ENCODE assay signal across 22 cellular contexts in the genomic region with DNA sequence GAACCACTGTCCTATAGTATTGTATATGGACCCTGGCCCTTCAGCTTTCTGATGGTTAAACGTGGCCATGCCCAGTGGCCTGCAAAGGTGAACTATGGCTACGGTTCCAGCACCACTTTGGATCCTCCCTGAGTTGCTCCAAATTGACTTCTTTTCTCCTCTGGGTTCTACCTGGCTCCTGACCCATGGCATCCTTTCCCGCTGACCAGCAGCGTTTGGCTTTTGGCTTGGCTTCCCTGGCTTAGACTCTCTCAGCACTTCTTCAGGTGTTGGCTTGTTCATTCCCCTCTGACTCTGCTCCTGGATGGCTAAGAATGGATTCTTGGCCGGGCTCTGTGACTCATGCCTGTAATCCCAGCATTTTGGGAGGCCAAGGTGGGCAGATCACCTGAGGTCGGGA.
DNase-seq lines count a peak whose midpoint lies in the region; ATAC-seq and TF ChIP-seq lines count a peak whose summit lies in the region.
"Had no signal": no experiment of that assay in that cellular context is flagged by ENCODE, and none has a peak within 500 bp of the region (broad histone marks: within the 10 kb centered on the region; RNA-seq: fewer than 3 reads in every experiment).

No MANE protein-coding gene starts in this region.

- H2AFZ ChIP-seq in IMR-90 (replicated peaks; ENCODE audit: low read length, poor library complexity) (no peak overlapping the region), trophoblast cell (ENCODE audit: insufficient read depth, low read length, poor library complexity) (no peak overlapping the region)

- in situ Hi-C loops in IMR-90 (cut with MboI; ENCODE audit: low sequenced_read_pairs), result no loop called here

- H3K14ac ChIP-seq in IMR-90 (replicated peaks; ENCODE audit: low read depth, low read length), result no peak overlapping the region
- H3K14ac ChIP-seq in trophoblast cell (ENCODE audit: low read length), result no peak overlapping the region

- H3K9ac ChIP-seq in IMR-90 (ENCODE audit: low read depth, low read length) (no peak overlapping the region), trophoblast cell (ENCODE audit: low read length) (no peak overlapping the region)
- H3K9ac ChIP-seq: BLaER1 had no signal

- peaks cover 8% of the 10 kb centered on the region; the same call in 1 of the 2 replicates for H3K27me3 ChIP-seq in IMR-90 (ENCODE audit: control insufficient read depth, insufficient read depth, low read length)
- no peaks in the 10 kb centered on the region for H3K27me3 ChIP-seq in trophoblast cell (ENCODE audit: insufficient read depth, low read length)
- H3K27me3 ChIP-seq: BE2C, BLaER1 had no signal

- H4K5ac ChIP-seq in IMR-90 (ENCODE audit: low read depth, low read length), result no peak overlapping the region

- TF ChIP-seq CTCF in IMR-90 (conservative IDR thresholded peaks at IDR 0.05; ENCODE audit: low read depth, low read length), result no peak

- H4K91ac ChIP-seq in IMR-90 (ENCODE audit: insufficient read depth, low read depth, low read length) (no peak overlapping the region), trophoblast cell (ENCODE audit: low read depth, low read length) (no peak overlapping the region)

- peaks cover 3% of the 10 kb centered on the region; the same call in 1 of the 2 replicates for H4K20me1 ChIP-seq in IMR-90 (ENCODE audit: insufficient read depth, low read length)
- H4K20me1 ChIP-seq: BLaER1 had no signal

- H2BK120ac ChIP-seq in IMR-90 (ENCODE audit: low read depth, low read length) (no peak overlapping the region), trophoblast cell (ENCODE audit: insufficient read depth, low read length, poor library complexity) (no peak overlapping the region)

- dilution Hi-C loops in IMR-90 (cut with HindIII; ENCODE audit: low sequenced_read_pairs, unreplicated experiment), result no loop called here

- H3K4me3 ChIP-seq in IMR-90 (ENCODE audit: insufficient read depth, low read depth, low read length), result no peak overlapping the region
- H3K4me3 ChIP-seq in trophoblast cell (ENCODE audit: low read depth, low read length), result no peak overlapping the region
- H3K4me3 ChIP-seq: BLaER1 had no signal

- CTCF ChIA-PET in IMR-90 (lab: Yijun Ruan, JAX), result interaction anchor here (0.7 kb wide), 1 partner anchor 8 kb away, joined by 4 read pairs; no protein-coding TSS in a partner anchor

- H2BK5ac ChIP-seq in IMR-90 (ENCODE audit: low read depth, low read length, poor library complexity, severe bottlenecking) (no peak overlapping the region), trophoblast cell (ENCODE audit: low read depth, low read length, poor library complexity) (no peak overlapping the region)

- H3K4me1 ChIP-seq in IMR-90 (ENCODE audit: control insufficient read depth, insufficient read depth, low read length) (peaks cover 4% of the 10 kb centered on the region), trophoblast cell (ENCODE audit: control insufficient read depth in 1 of 2, insufficient read depth in 2 of 2, low read length in 2 of 2) (peaks cover 0 to 6% of the 10 kb centered on the region in 2 experiments)
- H3K4me1 ChIP-seq: BE2C had no signal

- no peak overlapping the region for H3K23ac ChIP-seq in IMR-90 (ENCODE audit: low read depth, low read length)
- H3K23ac ChIP-seq in trophoblast cell (ENCODE audit: low read length), result no peak overlapping the region

- whole genome bisulfite sequencing in IMR-90 (ENCODE audit: extremely low coverage in 2 of 2, insufficient read length in 1 of 2), 2 experiments, result 100% methylated on average over 2 of the region's 6 CpGs; no CpG with 5 or more reads in 1 of the 2 experiments
- no CpG with 5 or more reads among the region's 6 CpGs for WGBS in trophoblast cell (ENCODE audit: extremely low coverage, insufficient coverage, insufficient read length)

- H3K18ac ChIP-seq in IMR-90 (ENCODE audit: low read depth, low read length) (no peak overlapping the region), trophoblast cell (ENCODE audit: low read length) (no peak overlapping the region)

- H3K4me1 Mint-ChIP-seq in activated CD4-positive, alpha-beta T cell treated with anti-CD3 and anti-CD28 coated beads, Interleukin-2, amount 10 ng/mL, durations not matched to agents 24 days and 14 days, result no peaks in the 10 kb centered on the region
- H3K4me1 Mint-ChIP-seq: CD14-positive monocyte; CD4-positive, alpha-beta memory T cell; CD4-positive, CD25-positive, alpha-beta regulatory T cell; CD8-positive, alpha-beta memory T cell had no signal

- H4K8ac ChIP-seq in IMR-90 (ENCODE audit: low read depth in 2 of 2, low read length in 2 of 2) (no peak overlapping the region), trophoblast cell (ENCODE audit: low read depth, low read length) (no peak overlapping the region)

- no peak overlapping the region; the same call in 1 of the 2 replicates for H3K4ac ChIP-seq in IMR-90 (ENCODE audit: low read depth, low read length)
- H3K4ac ChIP-seq in trophoblast cell (ENCODE audit: low read depth, low read length), result no peak overlapping the region

- peaks cover 9% of the 10 kb centered on the region; the same call in 1 of the 2 replicates for H3K9me1 ChIP-seq in IMR-90 (ENCODE audit: insufficient read depth, low read length)

- no peaks in the 10 kb centered on the region for H3K79me2 ChIP-seq in trophoblast cell (ENCODE audit: control insufficient read depth, insufficient read depth, low read length, poor library complexity)

- H3K27ac ChIP-seq in IMR-90 (ENCODE audit: insufficient read depth, low read length), result no peak overlapping the region
- no peak overlapping the region for H3K27ac ChIP-seq in trophoblast cell (ENCODE audit: low read depth, low read length)
- H3K27ac ChIP-seq: BLaER1 had no signal

- BruUV-seq in IMR-90 (replicated peaks; lab: Mats Ljungman, UMichigan), result no TSS peak

- H2AK5ac ChIP-seq in IMR-90 (ENCODE audit: low read depth, low read length), result peak overlapping the region; percentile 16; the same call in 1 of the 2 replicates
- no peak overlapping the region for H2AK5ac ChIP-seq in trophoblast cell (ENCODE audit: low read length)

- no peak for ATAC-seq in IMR-90 (ENCODE audit: low read depth)
- ATAC-seq in HG02759 (IDR thresholded peaks at IDR 0.05; ENCODE audit: unreplicated experiment), result no peak

- no peak for TF ChIP-seq POLR2A in IMR-90 (IDR thresholded peaks at IDR 0.05; ENCODE audit: low read depth, low read length)

- H3K27me3 Mint-ChIP-seq in activated CD4-positive, alpha-beta T cell treated with anti-CD3 and anti-CD28 coated beads, Interleukin-2, amount 10 ng/mL, durations not matched to agents 24 days and 14 days, result peaks cover 10% of the 10 kb centered on the region
- H3K27me3 Mint-ChIP-seq: CD4-positive, CD25-positive, alpha-beta regulatory T cell had no signal

- peak overlapping the region; percentile 17 for H2BK12ac ChIP-seq in trophoblast cell (ENCODE audit: low read length)

- H3K4me2 ChIP-seq in IMR-90 (ENCODE audit: low read depth, low read length) (no peak overlapping the region), trophoblast cell (ENCODE audit: low read length) (no peak overlapping the region)
- H3K4me2 ChIP-seq: BLaER1 had no signal

- no peak overlapping the region for H4K12ac ChIP-seq in trophoblast cell (ENCODE audit: low read depth, low read length)

- H3K36me3 Mint-ChIP-seq in activated CD4-positive, alpha-beta T cell treated with anti-CD3 and anti-CD28 coated beads, Interleukin-2, amount 10 ng/mL, durations not matched to agents 24 days and 14 days (ENCODE audit: low read depth), result no peaks in the 10 kb centered on the region
- H3K36me3 Mint-ChIP-seq: CD14-positive monocyte; CD4-positive, alpha-beta memory T cell; CD4-positive, CD25-positive, alpha-beta regulatory T cell; CD8-positive, alpha-beta memory T cell had no signal

- TF ChIP-seq RAD21 in IMR-90 (IDR thresholded peaks at IDR 0.05; ENCODE audit: low read length), result no peak

- POLR2A ChIA-PET in IMR-90 (lab: Charles Lee; ENCODE audit: unreplicated experiment), result no interaction called here

- no peak overlapping the region for H2AK9ac ChIP-seq in IMR-90 (replicated peaks; ENCODE audit: low read depth, low read length, poor library complexity)

- no peak overlapping the region for H2BK15ac ChIP-seq in IMR-90 (ENCODE audit: low read depth, low read length)

- H3K27ac Mint-ChIP-seq in activated CD4-positive, alpha-beta T cell treated with anti-CD3 and anti-CD28 coated beads, Interleukin-2, amount 10 ng/mL, durations not matched to agents 24 days and 14 days, result no peak overlapping the region
- H3K27ac Mint-ChIP-seq: CD14-positive monocyte; CD4-positive, alpha-beta memory T cell; CD4-positive, CD25-positive, alpha-beta regulatory T cell; CD8-positive, alpha-beta memory T cell had no signal

- intact Hi-C loops in IMR-90 (cut with micrococcal nuclease), result no loop called here
- intact Hi-C loops in activated CD4-positive, alpha-beta T cell treated with anti-CD3 and anti-CD28 coated beads, Interleukin-2, amount 10 ng/mL, durations not matched to agents 24 days and 14 days (cut with micrococcal nuclease), result no loop called here

- no peak overlapping the region for H3K4me3 Mint-ChIP-seq in activated CD4-positive, alpha-beta T cell treated with anti-CD3 and anti-CD28 coated beads, Interleukin-2, amount 10 ng/mL, durations not matched to agents 24 days and 14 days
- H3K4me3 Mint-ChIP-seq: CD14-positive monocyte; CD4-positive, alpha-beta memory T cell; CD4-positive, CD25-positive, alpha-beta regulatory T cell; CD8-positive, alpha-beta memory T cell had no signal

- H3K36me3 ChIP-seq in IMR-90 (ENCODE audit: control insufficient read depth, insufficient read depth, low read length) (no peaks in the 10 kb centered on the region), trophoblast cell (ENCODE audit: control insufficient read depth in 1 of 2, insufficient read depth in 2 of 2, low read length in 2 of 2) (no peaks in the 10 kb centered on the region)
- H3K36me3 ChIP-seq: BE2C, BLaER1 had no signal

- DNase-seq in IMR-90 (no peak), islet precursor cell (peak; percentile 17), trophoblast cell (no peak), MV-4-11 (lab: John Stamatoyannopoulos, UW) (no peak)
- no peak for DNase-seq in stimulated activated CD4-positive, alpha-beta T cell treated with anti-CD3 and anti-CD28 coated beads, Interleukin-1b, Interleukin-23, amount 100 ng/mL, for 48 hours
- DNase-seq in activated CD4-positive, alpha-beta T cell treated with anti-CD3 and anti-CD28 coated beads, Interleukin-2, amount 10 ng/mL, durations not matched to agents 24 days and 14 days, result no peak
- DNase-seq: 8988T; ACHN; BE2C; C1 segment of cervical spinal cord; CD4-positive, alpha-beta memory T cell; CD4-positive, CD25-positive, alpha-beta regulatory T cell; CD8-positive, alpha-beta memory T cell; COR-L47; DMS 273 treated with DMSO at 0.1 percent for 48 hours; DMS153; DMS53; DMS79; GF-D8 had no signal

- H3K9me3 ChIP-seq in IMR-90 (ENCODE audit: control insufficient read depth, insufficient read depth, low read length), result no peaks in the 10 kb centered on the region
- peaks cover 1% of the 10 kb centered on the region for H3K9me3 ChIP-seq in trophoblast cell (ENCODE audit: insufficient read depth, low read depth, low read length)
- H3K9me3 ChIP-seq: BE2C, BLaER1 had no signal

- H3K56ac ChIP-seq in IMR-90 (ENCODE audit: extremely low read depth, insufficient read depth, low read length), result no peak overlapping the region

- H3K79me1 ChIP-seq in IMR-90 (ENCODE audit: low read depth in 1 of 2, low read length in 2 of 2), result no peaks in the 10 kb centered on the region
- H3K79me1 ChIP-seq in trophoblast cell (ENCODE audit: low read length), result no peaks in the 10 kb centered on the region

- H2BK20ac ChIP-seq in IMR-90 (ENCODE audit: low read depth, low read length), result no peak overlapping the region

- no peaks in the 10 kb centered on the region for H3K9me3 Mint-ChIP-seq in activated CD4-positive, alpha-beta T cell treated with anti-CD3 and anti-CD28 coated beads, Interleukin-2, amount 10 ng/mL, durations not matched to agents 24 days and 14 days
- H3K9me3 Mint-ChIP-seq: CD4-positive, alpha-beta memory T cell; CD4-positive, CD25-positive, alpha-beta regulatory T cell; CD8-positive, alpha-beta memory T cell had no signal
